Comparison of ENCODE assay signal across 17 cellular contexts in the genomic region with DNA sequence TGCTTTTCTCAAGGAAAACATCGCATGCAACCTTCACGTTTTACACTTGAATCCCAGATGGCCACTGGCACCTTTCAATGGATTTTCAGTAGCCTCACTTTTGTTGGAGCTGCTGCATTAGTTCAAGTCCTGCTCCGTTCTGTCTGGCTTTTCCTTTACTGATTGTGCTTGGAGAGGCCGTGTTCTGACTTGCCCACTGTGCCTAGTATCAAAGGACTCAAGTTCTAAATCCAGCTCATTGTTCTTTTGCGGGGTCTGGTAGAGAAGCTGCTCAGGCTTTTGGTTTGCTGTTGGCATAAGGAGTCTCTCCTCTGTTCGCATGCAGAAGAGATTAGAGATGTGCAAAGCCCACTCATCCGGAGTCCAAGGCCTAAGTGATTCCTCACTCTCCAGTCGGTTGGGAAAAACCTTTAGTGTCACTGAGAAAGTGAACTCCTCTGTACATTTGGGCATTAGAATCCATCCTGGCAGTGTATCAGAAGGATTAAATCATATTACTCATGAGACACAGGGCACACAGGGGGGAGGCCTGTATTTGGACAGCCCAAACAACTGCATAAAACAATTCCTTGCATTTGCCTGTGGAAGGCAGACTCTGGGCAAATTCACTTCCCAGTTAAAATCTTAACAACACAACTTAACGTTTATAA.
DNase-seq lines count a peak whose midpoint lies in the region; TF ChIP-seq lines count a peak whose summit lies in the region.
"Had no signal": no experiment of that assay in that cellular context is flagged by ENCODE, and none has a peak within 500 bp of the region (broad histone marks: within the 10 kb centered on the region; RNA-seq: fewer than 3 reads in every experiment).

No MANE protein-coding gene starts in this region.

- no peaks in the 10 kb centered on the region for H3K27me3 ChIP-seq in fibroblast of lung (ENCODE audit: control insufficient read depth, insufficient read depth, low read length)
- H3K27me3 ChIP-seq in smooth muscle cell (ENCODE audit: low read depth): no peaks in the 10 kb centered on the region
- H3K27me3 ChIP-seq: ascending aorta, gastrocnemius medialis, spleen, stomach had no signal

- no peaks in the 10 kb centered on the region for H3F3A ChIP-seq in smooth muscle cell (ENCODE audit: low read depth)

- H2AFZ ChIP-seq in fibroblast of lung (ENCODE audit: low read length) (no peak overlapping the region), smooth muscle cell (ENCODE audit: low read depth) (no peak overlapping the region)

- peak overlapping the region; percentile 11 for H3K27ac Mint-ChIP-seq in activated naive CD4-positive, alpha-beta T cell treated with anti-CD3 and anti-CD28 coated beads, Interleukin-2, amount 10 ng/mL, durations not matched to agents 7 days and 5 days
- H3K27ac Mint-ChIP-seq in activated naive CD8-positive, alpha-beta T cell: peak overlapping the region; percentile 95

- no peak overlapping the region for H3K4me3 ChIP-seq in fibroblast of lung (replicated peaks in 1 of 4; ENCODE audit: control extremely low read depth in 1 of 4, insufficient read depth in 1 of 4, low read depth in 3 of 4, low read length in 4 of 4)
- no peak overlapping the region for H3K4me3 ChIP-seq in smooth muscle cell
- H3K4me3 ChIP-seq: ascending aorta, gastrocnemius medialis, K562, spleen, stomach had no signal

- H4K20me1 ChIP-seq in fibroblast of lung (ENCODE audit: control insufficient read depth, extremely low read depth, insufficient read depth, low read length) (no peaks in the 10 kb centered on the region), smooth muscle cell (ENCODE audit: low read depth) (peaks cover 88% of the 10 kb centered on the region)

- no peak for TF ChIP-seq CTCF in fibroblast of lung (conservative IDR thresholded peaks at IDR 0.05 in 1 of 2, IDR thresholded peaks at IDR 0.05 in 1 of 2; ENCODE audit: low read depth in 1 of 2, low read length in 2 of 2)
- no peak for TF ChIP-seq CTCF in smooth muscle cell (IDR thresholded peaks at IDR 0.05; ENCODE audit: borderline replicate concordance, insufficient read depth, poor library complexity, severe bottlenecking)

- H3K9me3 ChIP-seq in fibroblast of lung (ENCODE audit: control insufficient read depth, insufficient read depth, low read depth, low read length) (no peaks in the 10 kb centered on the region), smooth muscle cell (replicated peaks; ENCODE audit: low read depth) (no peaks in the 10 kb centered on the region)
- H3K9me3 ChIP-seq: ascending aorta, gastrocnemius medialis, spleen, stomach had no signal

- peaks cover 49% of the 10 kb centered on the region for H3K36me3 Mint-ChIP-seq in activated naive CD4-positive, alpha-beta T cell treated with anti-CD3 and anti-CD28 coated beads, Interleukin-2, amount 10 ng/mL, durations not matched to agents 7 days and 5 days
- peaks cover 24% of the 10 kb centered on the region for H3K36me3 Mint-ChIP-seq in activated naive CD8-positive, alpha-beta T cell

- H3K4me1 ChIP-seq in fibroblast of lung (ENCODE audit: control insufficient read depth, extremely low read depth, insufficient read depth, low read length) (peaks cover 10% of the 10 kb centered on the region), smooth muscle cell (ENCODE audit: low read depth) (peaks cover 11% of the 10 kb centered on the region)

- H3K27ac ChIP-seq in fibroblast of lung (ENCODE audit: insufficient read depth, low read length) (no peak overlapping the region), smooth muscle cell (ENCODE audit: low read depth) (no peak overlapping the region)
- H3K27ac ChIP-seq: gastrocnemius medialis had no signal

- no peak overlapping the region for H3K4me3 Mint-ChIP-seq in activated naive CD4-positive, alpha-beta T cell treated with anti-CD3 and anti-CD28 coated beads, Interleukin-2, amount 10 ng/mL, durations not matched to agents 7 days and 5 days
- H3K4me3 Mint-ChIP-seq in activated naive CD8-positive, alpha-beta T cell: no peak overlapping the region
- H3K4me3 Mint-ChIP-seq: memory B cell had no signal

- no peaks in the 10 kb centered on the region for H3K27me3 Mint-ChIP-seq in activated naive CD4-positive, alpha-beta T cell treated with anti-CD3 and anti-CD28 coated beads, Interleukin-2, amount 10 ng/mL, durations not matched to agents 7 days and 5 days
- no peaks in the 10 kb centered on the region for H3K27me3 Mint-ChIP-seq in activated naive CD8-positive, alpha-beta T cell
- H3K27me3 Mint-ChIP-seq: memory B cell had no signal

- H3K79me2 ChIP-seq in fibroblast of lung (ENCODE audit: control insufficient read depth, insufficient read depth, low read length) (peaks cover 5% of the 10 kb centered on the region), smooth muscle cell (ENCODE audit: low read depth) (peaks cover 54% of the 10 kb centered on the region)

- H3K36me3 ChIP-seq in fibroblast of lung (ENCODE audit: control insufficient read depth, insufficient read depth, low read length) (no peaks in the 10 kb centered on the region), smooth muscle cell (ENCODE audit: low read depth) (no peaks in the 10 kb centered on the region)

- H3K9ac ChIP-seq in fibroblast of lung (ENCODE audit: insufficient read depth, low read length): no peak overlapping the region
- no peak overlapping the region for H3K9ac ChIP-seq in smooth muscle cell (ENCODE audit: low read depth)

- H3K4me2 ChIP-seq in fibroblast of lung (ENCODE audit: extremely low read depth, insufficient read depth, low read length) (no peak overlapping the region), smooth muscle cell (no peak overlapping the region)

- DNase-seq in activated naive CD4-positive, alpha-beta T cell treated with anti-CD3 and anti-CD28 coated beads, Interleukin-2, amount 10 ng/mL, durations not matched to agents 7 days and 5 days: no peak
- no peak for DNase-seq in activated naive CD4-positive, alpha-beta T cell (lab: John Stamatoyannopoulos, UW)
- DNase-seq in fibroblast of lung (ENCODE audit: low read depth in 2 of 2) (peak; percentile 42 to 43), stromal cell of bone marrow (ENCODE audit: low read depth) (peak; percentile 52), NCI-H1092 (lab: John Stamatoyannopoulos, UW) (no peak), smooth muscle cell (lab: John Stamatoyannopoulos, UW; ENCODE audit: unreplicated experiment) (no peak)
- no peak for DNase-seq in central memory CD4-positive, alpha-beta T cell
- DNase-seq: ACHN, DMS 273 treated with DMSO at 0.1 percent for 48 hours, gastrocnemius medialis, NCI-H1436 treated with DMSO at 0.1 percent for 48 hours, spleen, stomach had no signal

- CTCF ChIA-PET in activated naive CD4-positive, alpha-beta T cell treated with anti-CD3 and anti-CD28 coated beads, Interleukin-2, amount 10 ng/mL, durations not matched to agents 7 days and 5 days (lab: Charles Lee): no interaction called here

- H3K4me1 Mint-ChIP-seq in activated naive CD4-positive, alpha-beta T cell treated with anti-CD3 and anti-CD28 coated beads, Interleukin-2, amount 10 ng/mL, durations not matched to agents 7 days and 5 days: peaks cover 46% of the 10 kb centered on the region
- peaks cover 93% of the 10 kb centered on the region for H3K4me1 Mint-ChIP-seq in activated naive CD8-positive, alpha-beta T cell (ENCODE audit: low read depth)

- 73% methylated on average over 9 of the region's 9 CpGs for WGBS in smooth muscle cell (ENCODE audit: low lambda C conversion rate)

- H3K9me3 Mint-ChIP-seq in activated naive CD4-positive, alpha-beta T cell treated with anti-CD3 and anti-CD28 coated beads, Interleukin-2, amount 10 ng/mL, durations not matched to agents 7 days and 5 days: no peaks in the 10 kb centered on the region
- peaks cover 3% of the 10 kb centered on the region for H3K9me3 Mint-ChIP-seq in activated naive CD8-positive, alpha-beta T cell (ENCODE audit: low read depth)
- H3K9me3 Mint-ChIP-seq: memory B cell had no signal

Comparison
In these comparisons a context has a peak if more than half of its experiments do, and no peak if none do; other contexts are left out.
1. DNase-seq: peak in fibroblast of lung (2 of 2) and stromal cell of bone marrow (single experiment); none in activated naive CD4-positive, alpha-beta T cell treated with anti-CD3 and anti-CD28 coated beads, Interleukin-2, amount 10 ng/mL, durations not matched to agents 7 days and 5 days (single experiment), activated naive CD4-positive, alpha-beta T cell (0 of 4), NCI-H1092 (single experiment), smooth muscle cell (single experiment) and central memory CD4-positive, alpha-beta T cell (single experiment).